ENCODE assay signal across 2 cellular contexts in genomic region chr5:16897284-16897704, GRCh38.
TF ChIP-seq lines count a peak whose summit lies in the region.

No MANE protein-coding gene starts in this region.

TF ChIP-seq in GM23338, 12 proteins besides CTCF, POLR2A, EP300 and RAD21:
- TF ChIP-seq POLR2AphosphoS5 (IDR thresholded peaks at IDR 0.05; ENCODE audit: low read depth), result no peak
- TF ChIP-seq CREB1 (CRISPR knock-in tag; IDR thresholded peaks at IDR 0.05; ENCODE audit: low read depth), result no peak
- TF ChIP-seq NANOG (IDR thresholded peaks at IDR 0.05; ENCODE audit: borderline replicate concordance), result no peak
- no peak for TF ChIP-seq STAT1 (IDR thresholded peaks at IDR 0.05; ENCODE audit: unreplicated experiment)
- TF ChIP-seq EZH2 (IDR thresholded peaks at IDR 0.05; ENCODE audit: low read depth, unreplicated experiment), result no peak
- no peak for TF ChIP-seq ZNF331 (CRISPR knock-in tag; IDR thresholded peaks at IDR 0.05; ENCODE audit: low read depth)
- TF ChIP-seq EZH2phosphoT487 (IDR thresholded peaks at IDR 0.05; ENCODE audit: unreplicated experiment), result no peak
- TF ChIP-seq JUNB (IDR thresholded peaks at IDR 0.05; ENCODE audit: unreplicated experiment), result no peak
- no peak for TF ChIP-seq ETS1 (IDR thresholded peaks at IDR 0.05)
- TF ChIP-seq REST (IDR thresholded peaks at IDR 0.05; ENCODE audit: unreplicated experiment), result no peak
- no peak for TF ChIP-seq ZNF462 (CRISPR knock-in tag; IDR thresholded peaks at IDR 0.05)
- no peak for TF ChIP-seq ZNF114 (CRISPR knock-in tag; IDR thresholded peaks at IDR 0.05)

TF ChIP-seq in H1, 55 proteins besides CTCF, POLR2A, EP300 and RAD21:
- TF ChIP-seq BRCA1 (IDR thresholded peaks at IDR 0.05; ENCODE audit: low read depth, low read length) (no peak), JUN (IDR thresholded peaks at IDR 0.05; ENCODE audit: low read depth, low read length) (no peak), POU5F1 (IDR thresholded peaks at IDR 0.05; ENCODE audit: low read depth, low read length) (no peak), SP4 (IDR thresholded peaks at IDR 0.05; ENCODE audit: low read length) (no peak), CREB1 (IDR thresholded peaks at IDR 0.05) (no peak), BCL11A (IDR thresholded peaks at IDR 0.05; ENCODE audit: low read depth in 2 of 2, low read length in 2 of 2) (no peak), TCF12 (IDR thresholded peaks at IDR 0.05; ENCODE audit: low read depth, low read length) (no peak), GABPA (IDR thresholded peaks at IDR 0.05; ENCODE audit: borderline replicate concordance, insufficient read depth, low read length) (no peak), NANOG (IDR thresholded peaks at IDR 0.05; ENCODE audit: insufficient read depth, low read depth, low read length, poor library complexity, severe bottlenecking) (no peak), CHD7 (IDR thresholded peaks at IDR 0.05; ENCODE audit: insufficient replicate concordance, low read length) (no peak), TAF1 (IDR thresholded peaks at IDR 0.05; ENCODE audit: low read depth, low read length) (no peak), MAFK (IDR thresholded peaks at IDR 0.05; ENCODE audit: low read depth, low read length) (no peak), TBP (IDR thresholded peaks at IDR 0.05; ENCODE audit: low read depth, low read length) (no peak), HDAC6 (IDR thresholded peaks at IDR 0.05; ENCODE audit: low read depth, low read length) (no peak), ATF2 (IDR thresholded peaks at IDR 0.05; ENCODE audit: low read length) (no peak), HDAC2 (IDR thresholded peaks at IDR 0.05; ENCODE audit: borderline replicate concordance in 1 of 2, low read depth in 2 of 2, low read length in 2 of 2) (no peak), SUZ12 (IDR thresholded peaks at IDR 0.05; ENCODE audit: low read length) (no peak)
